26 cellular contexts compared by ENCODE assay signal in genomic region chr4:83865417-83866150, GRCh38.
"Had no signal": no experiment of that assay in that cellular context is flagged by ENCODE, and none has a peak within 500 bp of the region (broad histone marks: within the 10 kb centered on the region; RNA-seq: fewer than 3 reads in every experiment).

No MANE protein-coding gene starts in this region.

- H3K36me3 Mint-ChIP-seq: naive B cell; stimulated activated naive B cell treated with anti-CD40 and anti-IgM and Interleukin-4, amounts not matched to agents 10 μg/mL and 1 μg/mL and 100 μg/mL, for 72 hours had no signal

- H3K27me3 ChIP-seq: gastroesophageal sphincter, hepatocyte, suprapubic skin, tibial artery had no signal

- H3K9me3 ChIP-seq: gastroesophageal sphincter, suprapubic skin, tibial artery had no signal

- H3K4me1 ChIP-seq: gastroesophageal sphincter, suprapubic skin, tibial artery had no signal

- H2AFZ ChIP-seq: hepatocyte had no signal

- H3K27me3 Mint-ChIP-seq: activated CD4-positive, alpha-beta memory T cell treated with anti-CD3 and anti-CD28 coated beads, Interleukin-2, amount 10 ng/mL, durations not matched to agents 7 days and 5 days; activated CD4-positive, alpha-beta T cell treated with anti-CD3 and anti-CD28 coated beads, Interleukin-2, amount 10 ng/mL, durations not matched to agents 24 days and 14 days; activated T-helper 17 cell treated with anti-CD3 and anti-CD28 coated beads, Interleukin-2, amount 50 U/mL, for 72 hours; T-helper 17 cell had no signal

- ATAC-seq: activated T-helper 17 cell treated with anti-CD3 and anti-CD28 coated beads, Interleukin-2, amount 50 U/mL, for 72 hours; gastroesophageal sphincter; left ventricle myocardium superior; right cardiac atrium; stimulated activated naive B cell treated with anti-CD40 and anti-IgM and Interleukin-4, amounts not matched to agents 10 μg/mL and 1 μg/mL and 100 μg/mL, for 72 hours; T-helper 17 cell had no signal

- H3K27ac Mint-ChIP-seq: activated CD4-positive, alpha-beta memory T cell treated with anti-CD3 and anti-CD28 coated beads, Interleukin-2, amount 10 ng/mL, durations not matched to agents 7 days and 5 days; activated CD4-positive, alpha-beta T cell treated with anti-CD3 and anti-CD28 coated beads, Interleukin-2, amount 10 ng/mL, durations not matched to agents 24 days and 14 days; activated T-cell treated with anti-CD3 and anti-CD28 coated beads, Interleukin-2, amount 50 U/mL, for 24 hours; activated T-helper 17 cell treated with anti-CD3 and anti-CD28 coated beads, Interleukin-2, amount 50 U/mL, for 72 hours; naive B cell; stimulated activated naive B cell treated with anti-CD40 and anti-IgM and Interleukin-4, amounts not matched to agents 10 μg/mL and 1 μg/mL and 100 μg/mL, for 72 hours; T-helper 17 cell had no signal

- H3K27ac ChIP-seq: gastroesophageal sphincter, hepatocyte, suprapubic skin, tibial artery had no signal

- H3K4me2 ChIP-seq: hepatocyte had no signal

- H3K4me3 ChIP-seq: gastroesophageal sphincter, hepatocyte, suprapubic skin, tibial artery had no signal

- H3K36me3 ChIP-seq: gastroesophageal sphincter, suprapubic skin, tibial artery had no signal

- H3K4me1 Mint-ChIP-seq: activated CD4-positive, alpha-beta memory T cell treated with anti-CD3 and anti-CD28 coated beads, Interleukin-2, amount 10 ng/mL, durations not matched to agents 7 days and 5 days; activated CD4-positive, alpha-beta T cell treated with anti-CD3 and anti-CD28 coated beads, Interleukin-2, amount 10 ng/mL, durations not matched to agents 24 days and 14 days; activated T-helper 17 cell treated with anti-CD3 and anti-CD28 coated beads, Interleukin-2, amount 50 U/mL, for 72 hours; naive B cell; stimulated activated naive B cell treated with anti-CD40 and anti-IgM and Interleukin-4, amounts not matched to agents 10 μg/mL and 1 μg/mL and 100 μg/mL, for 72 hours; T-helper 17 cell had no signal

- H3K4me3 Mint-ChIP-seq: activated CD4-positive, alpha-beta memory T cell treated with anti-CD3 and anti-CD28 coated beads, Interleukin-2, amount 10 ng/mL, durations not matched to agents 7 days and 5 days; activated CD4-positive, alpha-beta T cell treated with anti-CD3 and anti-CD28 coated beads, Interleukin-2, amount 10 ng/mL, durations not matched to agents 24 days and 14 days; activated T-cell treated with anti-CD3 and anti-CD28 coated beads, Interleukin-2, amount 50 U/mL, for 24 hours; activated T-helper 17 cell treated with anti-CD3 and anti-CD28 coated beads, Interleukin-2, amount 50 U/mL, for 72 hours; naive B cell; stimulated activated naive B cell treated with anti-CD40 and anti-IgM and Interleukin-4, amounts not matched to agents 10 μg/mL and 1 μg/mL and 100 μg/mL, for 72 hours; T-helper 17 cell had no signal

- DNase-seq: activated CD4-positive, alpha-beta memory T cell treated with anti-CD3 and anti-CD28 coated beads, Interleukin-2, amount 10 ng/mL, durations not matched to agents 7 days and 5 days; activated CD4-positive, alpha-beta T cell treated with anti-CD3 and anti-CD28 coated beads, Interleukin-2, amount 10 ng/mL, durations not matched to agents 24 days and 14 days; activated CD4-positive, CD25-positive, alpha-beta regulatory T cell treated with anti-CD3 and anti-CD28 coated beads, Interleukin-2, amount 50 U/mL, for 72 hours; activated CD8-positive, alpha-beta memory T cell treated with anti-CD3 and anti-CD28 coated beads, Interleukin-2, amount 50 U/mL, for 48 hours; activated gamma-delta T cell treated with Interleukin-2 at 50 U/mL for 16 hours; activated naive CD4-positive, alpha-beta T cell treated with anti-CD3 and anti-CD28 coated beads, Interleukin-2, amount 50 U/mL, for 16 hours; activated T-cell treated with anti-CD3 and anti-CD28 coated beads, Interleukin-2, amount 50 U/mL, for 24 hours; amniotic stem cell; dermis blood vessel endothelial cell; effector memory CD4-positive, alpha-beta T cell; erythroblast; islet precursor cell; left ventricle myocardium superior; naive B cell; occipital lobe; right cardiac atrium; stimulated activated CD4-positive, alpha-beta T cell treated with anti-CD3 and anti-CD28 coated beads, Interleukin-15, amount 100 ng/mL, for 24 hours; stimulated activated CD4-positive, alpha-beta T cell treated with anti-CD3 and anti-CD28 coated beads, Interleukin-2, amount 100 ng/mL, for 24 hours; stimulated activated naive B cell treated with anti-CD40 and anti-IgM and Interleukin-4, amounts not matched to agents 10 μg/mL and 1 μg/mL and 100 μg/mL, for 72 hours; T-helper 17 cell; T1000; tibial artery had no signal

- H3K9me3 Mint-ChIP-seq: activated CD4-positive, alpha-beta memory T cell treated with anti-CD3 and anti-CD28 coated beads, Interleukin-2, amount 10 ng/mL, durations not matched to agents 7 days and 5 days; activated CD4-positive, alpha-beta T cell treated with anti-CD3 and anti-CD28 coated beads, Interleukin-2, amount 10 ng/mL, durations not matched to agents 24 days and 14 days; activated T-cell treated with anti-CD3 and anti-CD28 coated beads, Interleukin-2, amount 50 U/mL, for 24 hours; activated T-helper 17 cell treated with anti-CD3 and anti-CD28 coated beads, Interleukin-2, amount 50 U/mL, for 72 hours; stimulated activated naive B cell treated with anti-CD40 and anti-IgM and Interleukin-4, amounts not matched to agents 10 μg/mL and 1 μg/mL and 100 μg/mL, for 72 hours had no signal
